In the genomic region with DNA sequence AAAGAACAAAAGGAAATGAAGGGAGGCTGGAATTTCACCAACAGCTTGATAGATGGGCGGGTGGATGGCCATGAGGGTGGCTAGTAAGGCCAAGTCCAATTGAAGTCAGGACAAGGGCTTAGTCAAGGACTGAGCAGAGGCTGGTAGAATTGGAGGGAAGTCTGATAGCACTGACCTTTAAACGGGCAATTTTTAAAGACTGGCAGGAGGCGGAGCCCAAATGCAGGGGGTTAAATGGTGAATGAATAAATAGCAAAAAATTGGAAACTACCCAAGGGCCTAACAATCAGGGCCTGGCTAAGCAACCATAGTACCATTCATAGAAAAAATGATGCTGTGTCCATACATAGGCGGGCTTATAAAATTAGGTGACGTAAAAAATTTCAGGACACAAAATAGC, we compare ENCODE assay signal across 13 cellular contexts. TPM values are rescaled to one million over a fixed set of nuclear protein-coding genes. Genes with fewer than 3 reads are reported as not detected.
DNase-seq lines count a peak whose midpoint lies in the region; ATAC-seq lines count a peak whose summit lies in the region.
"Had no signal": no experiment of that assay in that cellular context is flagged by ENCODE, and none has a peak within 500 bp of the region (broad histone marks: within the 10 kb centered on the region; RNA-seq: fewer than 3 reads in every experiment).

No MANE protein-coding gene starts in this region.

- no peaks in the 10 kb centered on the region for H3K36me3 ChIP-seq in KOPT-K1 (ENCODE audit: insufficient read depth, low read length)
- H3K36me3 ChIP-seq: gastrocnemius medialis had no signal

- H3K4me1 Mint-ChIP-seq in activated naive CD8-positive, alpha-beta T cell treated with anti-CD3 and anti-CD28 coated beads, Interleukin-2, amount 50 U/mL, for 24 hours = peaks cover 72% of the 10 kb centered on the region

- no peaks in the 10 kb centered on the region for H3K9me3 ChIP-seq in KOPT-K1 (ENCODE audit: insufficient read depth, low read length, poor library complexity, severe bottlenecking)
- H3K9me3 ChIP-seq: gastrocnemius medialis had no signal

- peak overlapping the region; percentile 75 for H3K4me3 Mint-ChIP-seq in activated naive CD8-positive, alpha-beta T cell treated with anti-CD3 and anti-CD28 coated beads, Interleukin-2, amount 50 U/mL, for 24 hours

- no peaks in the 10 kb centered on the region for H3K9me3 Mint-ChIP-seq in activated naive CD8-positive, alpha-beta T cell treated with anti-CD3 and anti-CD28 coated beads, Interleukin-2, amount 50 U/mL, for 24 hours

- H3K27me3 Mint-ChIP-seq in activated naive CD8-positive, alpha-beta T cell treated with anti-CD3 and anti-CD28 coated beads, Interleukin-2, amount 50 U/mL, for 24 hours = no peaks in the 10 kb centered on the region

- ATAC-seq in activated naive CD8-positive, alpha-beta T cell treated with anti-CD3 and anti-CD28 coated beads, Interleukin-2, amount 50 U/mL, for 24 hours = peak; percentile 49
- ATAC-seq in GM18519 (IDR thresholded peaks at IDR 0.05; ENCODE audit: low FRiP score, unreplicated experiment) = no peak
- ATAC-seq: gastrocnemius medialis had no signal

- DNase-seq in DMS 273 (lab: John Stamatoyannopoulos, UW; ENCODE audit: unreplicated experiment) = peak; percentile 12
- no peak for DNase-seq in DMS 273 treated with DMSO at 0.1 percent for 48 hours (lab: John Stamatoyannopoulos, UW)
- peak; percentile 49 for DNase-seq in activated naive CD8-positive, alpha-beta T cell treated with anti-CD3 and anti-CD28 coated beads, Interleukin-2, amount 50 U/mL, for 24 hours
- DNase-seq in putamen (ENCODE audit: low spot score) = peak; percentile 19
- no peak for DNase-seq in epidermal melanocyte (ENCODE audit: insufficient read length, low spot score)
- DNase-seq in HT-29 (ENCODE audit: low spot score) = no peak
- DNase-seq: DMS79; gastrocnemius medialis; stimulated activated naive CD4-positive, alpha-beta T cell treated with Interleukin-2 at 50 U/mL for 16 hours had no signal

- H3K36me3 Mint-ChIP-seq in activated naive CD8-positive, alpha-beta T cell treated with anti-CD3 and anti-CD28 coated beads, Interleukin-2, amount 50 U/mL, for 24 hours (ENCODE audit: low read depth) = peaks cover 5% of the 10 kb centered on the region

- peak overlapping the region; percentile 98 for H3K27ac ChIP-seq in KOPT-K1 (ENCODE audit: low read depth, low read length, poor library complexity, severe bottlenecking)
- H3K27ac ChIP-seq: 22Rv1, gastrocnemius medialis, VCaP had no signal

- peak overlapping the region; percentile 94 for H3K27ac Mint-ChIP-seq in activated naive CD8-positive, alpha-beta T cell treated with anti-CD3 and anti-CD28 coated beads, Interleukin-2, amount 50 U/mL, for 24 hours

RNA-seq across cellular contexts. Expression of a gene that starts 43.0 kb away (rescaled TPM):
- 18.6 and 22.8 TPM in 2 replicates for total RNA-seq in HT-29 (2014; rRNA removed; shearing (Covaris generic))

Comparison
In these comparisons a context has a peak if more than half of its experiments do, and no peak if none do; other contexts are left out.
1. DNase-seq: peak in DMS 273 (single experiment), activated naive CD8-positive, alpha-beta T cell treated with anti-CD3 and anti-CD28 coated beads, Interleukin-2, amount 50 U/mL, for 24 hours (single experiment) and putamen (single experiment); none in DMS 273 treated with DMSO at 0.1 percent for 48 hours (single experiment), epidermal melanocyte (single experiment) and HT-29 (single experiment).